ENCODE assay signal across 27 cellular contexts in the genomic region with DNA sequence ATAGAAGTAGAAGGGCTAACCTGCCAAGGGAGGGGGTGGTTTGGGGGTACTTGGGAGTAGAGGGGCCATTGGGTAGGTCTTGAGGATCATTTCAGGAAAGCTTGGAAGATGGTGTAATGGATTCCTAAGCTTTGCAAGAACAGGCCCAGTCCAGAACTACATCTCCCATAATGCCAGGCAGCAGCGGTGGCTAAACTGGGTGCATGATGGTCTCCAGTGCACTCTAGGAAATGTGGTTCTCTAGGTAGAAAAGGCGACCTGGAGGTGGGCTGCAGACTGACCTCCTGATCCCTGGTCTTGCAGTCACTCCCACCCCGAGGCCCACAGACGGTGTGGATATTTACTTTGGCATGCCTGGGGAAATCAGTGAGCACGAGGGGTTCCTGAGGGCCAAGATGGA. TPM values are rescaled to one million over a fixed set of nuclear protein-coding genes. Genes with fewer than 3 reads are reported as not detected.
A peak's percentile ranks its signal among the peaks of the same experiment; 100 is the strongest.
DNase-seq lines count a peak whose midpoint lies in the region; ATAC-seq, FAIRE-seq and TF ChIP-seq lines count a peak whose summit lies in the region.
"Had no signal": no experiment of that assay in that cellular context is flagged by ENCODE, and none has a peak within 500 bp of the region (broad histone marks: within the 10 kb centered on the region; RNA-seq: fewer than 3 reads in every experiment).

No MANE protein-coding gene starts in this region.

- H3K27ac Mint-ChIP-seq in Calu3 (ENCODE audit: unreplicated experiment), result no peak overlapping the region
- H3K27ac Mint-ChIP-seq in activated CD4-positive, alpha-beta memory T cell treated with anti-CD3 and anti-CD28 coated beads for 36 hours, result no peak overlapping the region
- H3K27ac Mint-ChIP-seq: CD8-positive, alpha-beta T cell; IgD-negative memory B cell had no signal

- H3K4me2 ChIP-seq in A549 (no peak overlapping the region), GM12878 (ENCODE audit: control insufficient read depth, insufficient read depth) (no peak overlapping the region)

- POLR2A ChIA-PET in A549 (lab: Yijun Ruan, JAX) (interaction anchor here (0.7 kb wide), 1 partner anchor 182 kb away, joined by 3 read pairs; a partner anchor contains a TSS), GM12878 (lab: Charles Lee) (no interaction called here)
- POLR2A ChIA-PET in activated CD4-positive, alpha-beta memory T cell treated with anti-CD3 and anti-CD28 coated beads for 36 hours (lab: Charles Lee), result no interaction called here

- SMC1A ChIA-PET in GM12878 (lab: Charles Lee; ENCODE audit: uncharacterized antibody, unreplicated experiment), result interaction anchor here (1.0 kb wide), 1 partner anchor 176 kb away, joined by 3 read pairs; no protein-coding TSS in a partner anchor

- in situ Hi-C loops in GM12878 (cut with MboI), result no loop called here

- RAD21 ChIA-PET in GM12878 (lab: Charles Lee; ENCODE audit: unreplicated experiment), result no interaction called here

- ATAC-seq in A549 (no peak), GM12878 (no peak), GM21723 (IDR thresholded peaks at IDR 0.05; ENCODE audit: unreplicated experiment) (no peak)
- ATAC-seq: CD8-positive, alpha-beta T cell had no signal

- TF ChIP-seq CTCF in A549 (IDR thresholded peaks at IDR 0.05) (no peak), GM12878 (IDR thresholded peaks at IDR 0.05 in 2 of 3, conservative IDR thresholded peaks at IDR 0.05 in 1 of 3; ENCODE audit: control insufficient read depth in 2 of 3, extremely low read depth in 1 of 3, insufficient read depth in 1 of 3, low read depth in 3 of 3, low read length in 3 of 3) (no peak), Calu3 (IDR thresholded peaks at IDR 0.05; ENCODE audit: unreplicated experiment) (no peak)

- H3K4me1 Mint-ChIP-seq in Calu3 (ENCODE audit: low read depth, unreplicated experiment), result peaks cover 13% of the 10 kb centered on the region
- H3K4me1 Mint-ChIP-seq in activated CD4-positive, alpha-beta memory T cell treated with anti-CD3 and anti-CD28 coated beads for 36 hours (ENCODE audit: low read depth), result peaks cover 14% of the 10 kb centered on the region

- intact Hi-C loops in GM12878 (cut with micrococcal nuclease; ENCODE audit: unreplicated experiment) (no loop called here), Calu3 (cut with micrococcal nuclease; ENCODE audit: unreplicated experiment) (loop anchor here (2.0 kb wide), 1 partner anchor 47 kb away; no protein-coding TSS in a partner anchor)
- intact Hi-C loops in activated CD4-positive, alpha-beta memory T cell treated with anti-CD3 and anti-CD28 coated beads for 36 hours (cut with micrococcal nuclease), result no loop called here

- H4K20me1 ChIP-seq in GM12878 (ENCODE audit: control insufficient read depth, insufficient read depth), result no peaks in the 10 kb centered on the region

- H3K79me2 ChIP-seq in GM12878 (ENCODE audit: control insufficient read depth, insufficient read depth, low read length), result no peaks in the 10 kb centered on the region

- TF ChIP-seq EP300 in A549 (IDR thresholded peaks at IDR 0.05), result no peak
- TF ChIP-seq EP300 in GM12878 (IDR thresholded peaks at IDR 0.05; ENCODE audit: borderline replicate concordance in 1 of 2, control insufficient read depth in 1 of 2, low read depth in 2 of 2, low read length in 2 of 2), result no peak

- no peak overlapping the region for H3K4me3 Mint-ChIP-seq in Calu3 (ENCODE audit: low read depth, unreplicated experiment)
- H3K4me3 Mint-ChIP-seq in activated CD4-positive, alpha-beta memory T cell treated with anti-CD3 and anti-CD28 coated beads for 36 hours, result no peak overlapping the region
- H3K4me3 Mint-ChIP-seq: CD8-positive, alpha-beta T cell; IgD-negative memory B cell had no signal

- no peak overlapping the region for H3K27ac ChIP-seq in A549
- H3K27ac ChIP-seq in GM12878 (ENCODE audit: control insufficient read depth, insufficient read depth), result no peak overlapping the region
- H3K27ac ChIP-seq: 22Rv1, SK-N-MC had no signal

- no peaks in the 10 kb centered on the region for H3K9me3 ChIP-seq in A549
- H3K9me3 ChIP-seq in GM12878 (replicated peaks; ENCODE audit: control insufficient read depth, insufficient read depth, low read length), result no peaks in the 10 kb centered on the region

- H3K36me3 Mint-ChIP-seq in Calu3 (ENCODE audit: insufficient read depth, unreplicated experiment), result peaks cover 17% of the 10 kb centered on the region
- no peaks in the 10 kb centered on the region for H3K36me3 Mint-ChIP-seq in activated CD4-positive, alpha-beta memory T cell treated with anti-CD3 and anti-CD28 coated beads for 36 hours
- H3K36me3 Mint-ChIP-seq: CD8-positive, alpha-beta T cell had no signal

- H2AFZ ChIP-seq in GM12878 (ENCODE audit: control insufficient read depth, low read depth, low read length), result no peak overlapping the region

- TF ChIP-seq RAD21 in A549 (conservative IDR thresholded peaks at IDR 0.05 in 1 of 2, IDR thresholded peaks at IDR 0.05 in 1 of 2) (no peak), GM12878 (IDR thresholded peaks at IDR 0.05; ENCODE audit: insufficient read depth, low read depth, low read length) (no peak)

- no TSS peak for BruUV-seq in GM12878 (replicated peaks; lab: Mats Ljungman, UMichigan)
- no TSS peak for BruUV-seq in Calu3 (replicated peaks; lab: Mats Ljungman, UMichigan)

- WGBS in A549 (ENCODE audit: missing lambda C conversion rate), result 72% methylated on average over 5 of the region's 5 CpGs
- WGBS in GM12878 (ENCODE audit: insufficient coverage, insufficient replicate concordance, low lambda C conversion rate, missing lambda C conversion rate), result 32% methylated on average over 5 of the region's 5 CpGs

- H3K4me1 ChIP-seq in A549, result peaks cover 19% of the 10 kb centered on the region
- H3K4me1 ChIP-seq in GM12878 (ENCODE audit: control insufficient read depth, insufficient read depth, low read length), result peaks cover 13% of the 10 kb centered on the region

- no peak overlapping the region for H3K9ac ChIP-seq in GM12878 (ENCODE audit: control insufficient read depth, insufficient read depth, low read length)

- no peaks in the 10 kb centered on the region for H3K9me3 Mint-ChIP-seq in Calu3 (ENCODE audit: low read depth, unreplicated experiment)
- H3K9me3 Mint-ChIP-seq in activated CD4-positive, alpha-beta memory T cell treated with anti-CD3 and anti-CD28 coated beads for 36 hours, result no peaks in the 10 kb centered on the region
- H3K9me3 Mint-ChIP-seq: CD8-positive, alpha-beta T cell had no signal

- no peak overlapping the region for H3K4me3 ChIP-seq in A549
- no peak overlapping the region for H3K4me3 ChIP-seq in GM12878
- H3K4me3 ChIP-seq: SK-N-MC had no signal

- peaks cover 2 to 4% of the 10 kb centered on the region in 2 experiments; a peak in 1 of 4 replicates for H3K27me3 ChIP-seq in GM12878 (replicated peaks in 1 of 2; ENCODE audit: control insufficient read depth in 2 of 2, insufficient read depth in 2 of 2, low read length in 1 of 2)

- CTCF ChIA-PET in A549 (lab: Yijun Ruan, JAX) (interaction anchor here (0.6 to 5.6 kb wide), 8 partner anchors 9 to 181 kb away, joined by 3 to 40 read pairs (median 3); no protein-coding TSS in a partner anchor), GM12878 (lab: Yijun Ruan, JAX) (no interaction called here), Calu3 (lab: Charles Lee) (no interaction called here)
- CTCF ChIA-PET in activated CD4-positive, alpha-beta memory T cell treated with anti-CD3 and anti-CD28 coated beads for 36 hours (lab: Charles Lee), result no interaction called here

- H3K36me3 ChIP-seq in GM12878 (ENCODE audit: control insufficient read depth in 2 of 2, insufficient read depth in 2 of 2, low read length in 1 of 2), result no peaks in the 10 kb centered on the region

- no peak for TF ChIP-seq POLR2A in A549 (IDR thresholded peaks at IDR 0.05; ENCODE audit: low read length)
- TF ChIP-seq POLR2A in GM12878 (IDR thresholded peaks at IDR 0.05; ENCODE audit: low read depth, low read length), result no peak

- DNase-seq in DMS 273 (lab: John Stamatoyannopoulos, UW; ENCODE audit: unreplicated experiment) (peak; percentile 23), DMS 273 treated with DMSO at 0.1 percent for 48 hours (lab: John Stamatoyannopoulos, UW) (no peak), A549 (ENCODE audit: low read depth in 1 of 2, low spot score in 1 of 2) (peak in 1 of 2 experiments; percentile 56), HT-29 (ENCODE audit: low spot score) (peak; percentile 19), GM12878 (ENCODE audit: low read depth, low spot score) (no peak), Calu3 (no peak)
- DNase-seq in activated CD4-positive, alpha-beta memory T cell treated with anti-CD3 and anti-CD28 coated beads for 36 hours, result no peak
- DNase-seq: AML-193; C1 segment of cervical spinal cord; CD8-positive, alpha-beta T cell; DND-41; GOT3; NCI-H1092; NCI-H1436 treated with DMSO at 0.1 percent for 48 hours; NCI-H1930; NCI-H226; NCI-H510A treated with DMSO at 0.1 percent for 48 hours; NCI-H774; Right ventricle myocardium superior; SW 1271 had no signal

- FAIRE-seq in A549 (lab: Jason Lieb, UNC) (peak; percentile 70), GM12878 (lab: Jason Lieb, UNC) (peak; percentile 49)
- FAIRE-seq: GM12892 had no signal

- peaks cover 66% of the 10 kb centered on the region for H3K27me3 Mint-ChIP-seq in Calu3 (ENCODE audit: unreplicated experiment)
- H3K27me3 Mint-ChIP-seq in activated CD4-positive, alpha-beta memory T cell treated with anti-CD3 and anti-CD28 coated beads for 36 hours, result peaks cover 30% of the 10 kb centered on the region

RNA-seq across cellular contexts. Expression of a gene that starts 3.8 kb away (rescaled TPM):
- polyA plus RNA-seq in A549 (2011; rRNA removed), result 55.3 and 60.4 TPM in 2 replicates
- 63.3 and 100 TPM in 2 replicates for polyA plus RNA-seq in A549 (2012; cell fraction: cytosol; rRNA removed)
- polyA plus RNA-seq in A549 (2012; cell fraction: nucleus; rRNA removed), result 124 and 186 TPM in 2 replicates
- polyA plus RNA-seq in A549 (2017; fragmentation: RNase III; extraction: RNeasy Plus Mini Kit Qiagen cat#74134 plus additional on column Dnase treatment), result 52.1 to 54.8 TPM (median 54.7 TPM) in 3 replicates
- 21.6 and 32.7 TPM in 2 replicates for polyA minus RNA-seq in A549 (2011; rRNA and poly(A)+ RNA removed)
- total RNA-seq in HT-29 (2014; rRNA removed; shearing (Covaris generic)), result 7.0 and 12.6 TPM in 2 replicates
- 0.23 and 0.47 TPM in 2 replicates for total RNA-seq in GM12878 (2013; cell fraction: nucleolus; rRNA removed)
- 1.0 and 1.9 TPM in 2 replicates for total RNA-seq in GM12878 (2014; rRNA removed)
- total RNA-seq in GM12878 (2014; rRNA removed; fragmentation: Illumina TruSeq; extraction: Trizol), result 0.45 TPM in 1 of 2 replicates, not detected in the other
- 0.51 and 1.5 TPM in 2 replicates for total RNA-seq in GM12878 (2021)
- 1.2 TPM for polyA plus RNA-seq in GM12878 (2011; ENCODE audit: low read depth)
- 1.3 and 2.2 TPM in 2 replicates for polyA plus RNA-seq in GM12878 (2011; rRNA removed)
- polyA plus RNA-seq in GM12878 (2011; cell fraction: cytosol; rRNA removed), result 1.5 and 1.8 TPM in 2 replicates
- polyA plus RNA-seq in GM12878 (2011; cell fraction: nucleus; rRNA removed), result 5.1 and 5.7 TPM in 2 replicates
- 1.5 and 1.7 TPM in 2 replicates for polyA plus RNA-seq in GM12878 (2012)
- polyA plus RNA-seq in GM12878 (2014; fragmentation: Illumina TruSeq; extraction: Trizol), result 0.91 TPM in 1 of 2 replicates, not detected in the other
- under 1 TPM in 1 of 2 experiments, not detected in 1; 0.07 TPM for polyA plus RNA-seq in GM12878 (2014; fragmentation: Nextera tagmentation; extraction: Ambion mirVana)
- 0.62 and 0.83 TPM in 2 replicates for polyA plus RNA-seq in GM12878 (2014; rRNA removed)
- polyA plus RNA-seq in GM12878 (2016; fragmentation: Nextera tagmentation; extraction: Ambion mirVana), result 1 to 10 TPM; 1.2 to 1.8 TPM
- 1.3 and 6.9 TPM in 2 replicates for polyA minus RNA-seq in GM12878 (2011; rRNA and poly(A)+ RNA removed)
- 1.3 and 1.5 TPM in 2 replicates for polyA minus RNA-seq in GM12878 (2011; cell fraction: cytosol; rRNA and poly(A)+ RNA removed)
- 1.7 and 1.9 TPM in 2 replicates for polyA minus RNA-seq in GM12878 (2011; cell fraction: nucleus; rRNA and poly(A)+ RNA removed)
- total RNA-seq in Calu3 (2022), result 11.5 and 15.8 TPM in 2 replicates
- total RNA-seq in activated CD4-positive, alpha-beta memory T cell treated with anti-CD3 and anti-CD28 coated beads for 36 hours, result 1 to 10 TPM; 1.2 to 2.6 TPM
- total RNA-seq: CD8-positive, alpha-beta T cell had no signal
- polyA plus RNA-seq: IgD-negative memory B cell had no signal

RNA-seq across cellular contexts. Expression of a gene that starts 15.5 kb away (rescaled TPM):
- polyA plus RNA-seq in A549 (2011; rRNA removed) (0.26 and 0.34 TPM in 2 replicates), A549 (2017; fragmentation: RNase III; extraction: RNeasy Plus Mini Kit Qiagen cat#74134 plus additional on column Dnase treatment) (0.21 to 0.75 TPM (median 0.54 TPM) in 3 replicates), GM12878 (2011; rRNA removed) (0.03 TPM in 1 of 2 replicates, not detected in the other), GM12878 (2014; fragmentation: Illumina TruSeq; extraction: Trizol) (0.08 TPM in 1 of 2 replicates, not detected in the other), GM12878 (2014; fragmentation: Nextera tagmentation; extraction: Ambion mirVana) (not detected), GM12878 (2014; rRNA removed) (0.06 TPM in 1 of 2 replicates, not detected in the other), GM12878 (2016; fragmentation: Nextera tagmentation; extraction: Ambion mirVana) (not detected)
- polyA plus RNA-seq in A549 (2012; cell fraction: cytosol; rRNA removed), result 0.20 and 0.30 TPM in 2 replicates
- 0.76 and 0.80 TPM in 2 replicates for polyA plus RNA-seq in A549 (2012; cell fraction: nucleus; rRNA removed)
- 0.12 and 0.34 TPM in 2 replicates for polyA minus RNA-seq in A549 (2011; rRNA and poly(A)+ RNA removed)
- total RNA-seq in HT-29 (2014; rRNA removed; shearing (Covaris generic)), result not detected in 2 replicates
- total RNA-seq in GM12878 (2013; cell fraction: nucleolus; rRNA removed), result 0.39 and 0.69 TPM in 2 replicates
- total RNA-seq in GM12878 (2014; rRNA removed) (not detected in 2 replicates), GM12878 (2014; rRNA removed; fragmentation: Illumina TruSeq; extraction: Trizol) (not detected in 2 replicates), GM12878 (2021) (not detected in 2 replicates), Calu3 (2022) (0.17 and 0.26 TPM in 2 replicates)
- not detected for polyA plus RNA-seq in GM12878 (2011; ENCODE audit: low read depth)
- 0.05 and 0.10 TPM in 2 replicates for polyA plus RNA-seq in GM12878 (2011; cell fraction: cytosol; rRNA removed)
- 0.12 and 0.24 TPM in 2 replicates for polyA plus RNA-seq in GM12878 (2011; cell fraction: nucleus; rRNA removed)
- 0.07 and 0.18 TPM in 2 replicates for polyA plus RNA-seq in GM12878 (2012)
- 0.10 TPM in 1 of 2 replicates, not detected in the other for polyA minus RNA-seq in GM12878 (2011; rRNA and poly(A)+ RNA removed)
- polyA minus RNA-seq in GM12878 (2011; cell fraction: cytosol; rRNA and poly(A)+ RNA removed), result not detected in 2 replicates
- polyA minus RNA-seq in GM12878 (2011; cell fraction: nucleus; rRNA and poly(A)+ RNA removed), result 0.12 TPM in 1 of 2 replicates, not detected in the other
- total RNA-seq in activated CD4-positive, alpha-beta memory T cell treated with anti-CD3 and anti-CD28 coated beads for 36 hours, result under 1 TPM; 0.78 to 0.92 TPM
- total RNA-seq: LHCN-M2, Right ventricle myocardium superior had no signal
- polyA plus RNA-seq: AG04450, IgD-negative memory B cell had no signal

RNA-seq across cellular contexts. Expression of a gene that starts 19.9 kb away (rescaled TPM):
- polyA plus RNA-seq in A549 (2011; rRNA removed) (0.27 and 0.30 TPM in 2 replicates), A549 (2017; fragmentation: RNase III; extraction: RNeasy Plus Mini Kit Qiagen cat#74134 plus additional on column Dnase treatment) (0.16 to 0.27 TPM (median 0.21 TPM) in 3 replicates), GM12878 (2011; rRNA removed) (not detected in 2 replicates), GM12878 (2014; fragmentation: Illumina TruSeq; extraction: Trizol) (not detected in 2 replicates), GM12878 (2014; fragmentation: Nextera tagmentation; extraction: Ambion mirVana) (not detected), GM12878 (2014; rRNA removed) (not detected in 2 replicates), GM12878 (2016; fragmentation: Nextera tagmentation; extraction: Ambion mirVana) (not detected)
- 0.04 and 0.10 TPM in 2 replicates for polyA plus RNA-seq in A549 (2012; cell fraction: cytosol; rRNA removed)
- 0.22 and 0.26 TPM in 2 replicates for polyA plus RNA-seq in A549 (2012; cell fraction: nucleus; rRNA removed)
- polyA minus RNA-seq in A549 (2011; rRNA and poly(A)+ RNA removed), result 0.05 and 0.37 TPM in 2 replicates
- not detected in 2 replicates for total RNA-seq in HT-29 (2014; rRNA removed; shearing (Covaris generic))
- total RNA-seq in GM12878 (2013; cell fraction: nucleolus; rRNA removed), result not detected in 2 replicates
- total RNA-seq in GM12878 (2014; rRNA removed) (not detected in 2 replicates), GM12878 (2014; rRNA removed; fragmentation: Illumina TruSeq; extraction: Trizol) (not detected in 2 replicates), GM12878 (2021) (not detected in 2 replicates), Calu3 (2022) (not detected in 2 replicates)
- polyA plus RNA-seq in GM12878 (2011; ENCODE audit: low read depth), result not detected
- not detected in 2 replicates for polyA plus RNA-seq in GM12878 (2011; cell fraction: cytosol; rRNA removed)
- 0.09 TPM in 1 of 2 replicates, not detected in the other for polyA plus RNA-seq in GM12878 (2011; cell fraction: nucleus; rRNA removed)
- not detected in 2 replicates for polyA plus RNA-seq in GM12878 (2012)
- not detected in 2 replicates for polyA minus RNA-seq in GM12878 (2011; rRNA and poly(A)+ RNA removed)
- polyA minus RNA-seq in GM12878 (2011; cell fraction: cytosol; rRNA and poly(A)+ RNA removed), result not detected in 2 replicates
- not detected in 2 replicates for polyA minus RNA-seq in GM12878 (2011; cell fraction: nucleus; rRNA and poly(A)+ RNA removed)
- total RNA-seq in activated CD4-positive, alpha-beta memory T cell treated with anti-CD3 and anti-CD28 coated beads for 36 hours, result not detected
- total RNA-seq: LHCN-M2, Right ventricle myocardium superior had no signal
- polyA plus RNA-seq: AG04450, IgD-negative memory B cell had no signal

RNA-seq across cellular contexts. Expression of a gene that starts 28.2 kb away (rescaled TPM):
- polyA plus RNA-seq in A549 (2011; rRNA removed) (4.0 and 4.1 TPM in 2 replicates), A549 (2017; fragmentation: RNase III; extraction: RNeasy Plus Mini Kit Qiagen cat#74134 plus additional on column Dnase treatment) (8.5 to 14.8 TPM (median 9.6 TPM) in 3 replicates), GM12878 (2011; rRNA removed) (5.9 and 12.3 TPM in 2 replicates), GM12878 (2014; fragmentation: Illumina TruSeq; extraction: Trizol) (18.0 and 25.1 TPM in 2 replicates), GM12878 (2014; fragmentation: Nextera tagmentation; extraction: Ambion mirVana) (1 to 10 TPM; 3.0 to 3.8 TPM), GM12878 (2014; rRNA removed) (46.7 and 53.3 TPM in 2 replicates), GM12878 (2016; fragmentation: Nextera tagmentation; extraction: Ambion mirVana) (10 to 100 TPM; 16.6 to 19.5 TPM)
- 9.6 and 11.4 TPM in 2 replicates for polyA plus RNA-seq in A549 (2012; cell fraction: cytosol; rRNA removed)
- 59.9 and 65.7 TPM in 2 replicates for polyA plus RNA-seq in A549 (2012; cell fraction: nucleus; rRNA removed)
- 8.8 and 9.4 TPM in 2 replicates for polyA minus RNA-seq in A549 (2011; rRNA and poly(A)+ RNA removed)
- 26.6 and 31.0 TPM in 2 replicates for total RNA-seq in HT-29 (2014; rRNA removed; shearing (Covaris generic))
- 84.8 and 94.2 TPM in 2 replicates for total RNA-seq in GM12878 (2013; cell fraction: nucleolus; rRNA removed)
- total RNA-seq in GM12878 (2014; rRNA removed) (32.0 and 36.3 TPM in 2 replicates), GM12878 (2014; rRNA removed; fragmentation: Illumina TruSeq; extraction: Trizol) (13.4 and 13.8 TPM in 2 replicates), GM12878 (2021) (30.3 and 36.9 TPM in 2 replicates), Calu3 (2022) (14.9 and 15.6 TPM in 2 replicates)
- 30.6 TPM for polyA plus RNA-seq in GM12878 (2011; ENCODE audit: low read depth)
- polyA plus RNA-seq in GM12878 (2011; cell fraction: cytosol; rRNA removed), result 19.8 and 22.3 TPM in 2 replicates
- 130 and 132 TPM in 2 replicates for polyA plus RNA-seq in GM12878 (2011; cell fraction: nucleus; rRNA removed)
- 28.7 and 39.4 TPM in 2 replicates for polyA plus RNA-seq in GM12878 (2012)
- 15.9 and 34.7 TPM in 2 replicates for polyA minus RNA-seq in GM12878 (2011; rRNA and poly(A)+ RNA removed)
- 9.9 and 10.3 TPM in 2 replicates for polyA minus RNA-seq in GM12878 (2011; cell fraction: cytosol; rRNA and poly(A)+ RNA removed)
- polyA minus RNA-seq in GM12878 (2011; cell fraction: nucleus; rRNA and poly(A)+ RNA removed), result 56.5 and 78.1 TPM in 2 replicates
- 10 to 100 TPM; 66.7 to 70.9 TPM for total RNA-seq in activated CD4-positive, alpha-beta memory T cell treated with anti-CD3 and anti-CD28 coated beads for 36 hours

RNA-seq across cellular contexts. Expression of a gene that starts 30.1 kb away (rescaled TPM):
- polyA plus RNA-seq in A549 (2011; rRNA removed) (0.19 TPM in 1 of 2 replicates, not detected in the other), A549 (2017; fragmentation: RNase III; extraction: RNeasy Plus Mini Kit Qiagen cat#74134 plus additional on column Dnase treatment) (0.49 to 0.69 TPM in 2 of 3 replicates, not detected in the other), GM12878 (2011; rRNA removed) (9.8 and 13.3 TPM in 2 replicates), GM12878 (2014; fragmentation: Illumina TruSeq; extraction: Trizol) (3.0 and 7.5 TPM in 2 replicates), GM12878 (2014; fragmentation: Nextera tagmentation; extraction: Ambion mirVana) (10 to 100 TPM; 34.0 to 40.4 TPM), GM12878 (2014; rRNA removed) (79.6 and 82.0 TPM in 2 replicates), GM12878 (2016; fragmentation: Nextera tagmentation; extraction: Ambion mirVana) (10 to 100 TPM; 41.9 to 48.2 TPM)
- 0.30 and 0.38 TPM in 2 replicates for polyA plus RNA-seq in A549 (2012; cell fraction: cytosol; rRNA removed)
- polyA plus RNA-seq in A549 (2012; cell fraction: nucleus; rRNA removed), result 0.45 and 0.58 TPM in 2 replicates
- 2.2 TPM in 1 of 2 replicates, not detected in the other for polyA minus RNA-seq in A549 (2011; rRNA and poly(A)+ RNA removed)
- 0.47 TPM in 1 of 2 replicates, not detected in the other for total RNA-seq in HT-29 (2014; rRNA removed; shearing (Covaris generic))
- total RNA-seq in GM12878 (2013; cell fraction: nucleolus; rRNA removed), result 2.4 and 3.4 TPM in 2 replicates
- total RNA-seq in GM12878 (2014; rRNA removed) (27.3 and 33.3 TPM in 2 replicates), GM12878 (2014; rRNA removed; fragmentation: Illumina TruSeq; extraction: Trizol) (25.5 and 26.1 TPM in 2 replicates), GM12878 (2021) (28.6 and 30.7 TPM in 2 replicates), Calu3 (2022) (not detected in 2 replicates)
- polyA plus RNA-seq in GM12878 (2011; ENCODE audit: low read depth), result 203 TPM
- 33.0 and 45.1 TPM in 2 replicates for polyA plus RNA-seq in GM12878 (2011; cell fraction: cytosol; rRNA removed)
- polyA plus RNA-seq in GM12878 (2011; cell fraction: nucleus; rRNA removed), result 9.7 and 15.3 TPM in 2 replicates
- 51.7 and 80.9 TPM in 2 replicates for polyA plus RNA-seq in GM12878 (2012)
- 23.0 and 67.9 TPM in 2 replicates for polyA minus RNA-seq in GM12878 (2011; rRNA and poly(A)+ RNA removed)
- polyA minus RNA-seq in GM12878 (2011; cell fraction: cytosol; rRNA and poly(A)+ RNA removed), result 10.2 and 17.3 TPM in 2 replicates
- 3.0 and 7.3 TPM in 2 replicates for polyA minus RNA-seq in GM12878 (2011; cell fraction: nucleus; rRNA and poly(A)+ RNA removed)
- 10 to 100 TPM; 50.7 to 52.9 TPM for total RNA-seq in activated CD4-positive, alpha-beta memory T cell treated with anti-CD3 and anti-CD28 coated beads for 36 hours
- total RNA-seq: LHCN-M2 had no signal

Comparison
In these comparisons a context has a peak if more than half of its experiments do, and no peak if none do; other contexts are left out.
1. DNase-seq: peak in DMS 273 (single experiment) and HT-29 (single experiment); none in DMS 273 treated with DMSO at 0.1 percent for 48 hours (single experiment), GM12878 (single experiment), Calu3 (single experiment) and activated CD4-positive, alpha-beta memory T cell treated with anti-CD3 and anti-CD28 coated beads for 36 hours (single experiment).